In the genomic region with DNA sequence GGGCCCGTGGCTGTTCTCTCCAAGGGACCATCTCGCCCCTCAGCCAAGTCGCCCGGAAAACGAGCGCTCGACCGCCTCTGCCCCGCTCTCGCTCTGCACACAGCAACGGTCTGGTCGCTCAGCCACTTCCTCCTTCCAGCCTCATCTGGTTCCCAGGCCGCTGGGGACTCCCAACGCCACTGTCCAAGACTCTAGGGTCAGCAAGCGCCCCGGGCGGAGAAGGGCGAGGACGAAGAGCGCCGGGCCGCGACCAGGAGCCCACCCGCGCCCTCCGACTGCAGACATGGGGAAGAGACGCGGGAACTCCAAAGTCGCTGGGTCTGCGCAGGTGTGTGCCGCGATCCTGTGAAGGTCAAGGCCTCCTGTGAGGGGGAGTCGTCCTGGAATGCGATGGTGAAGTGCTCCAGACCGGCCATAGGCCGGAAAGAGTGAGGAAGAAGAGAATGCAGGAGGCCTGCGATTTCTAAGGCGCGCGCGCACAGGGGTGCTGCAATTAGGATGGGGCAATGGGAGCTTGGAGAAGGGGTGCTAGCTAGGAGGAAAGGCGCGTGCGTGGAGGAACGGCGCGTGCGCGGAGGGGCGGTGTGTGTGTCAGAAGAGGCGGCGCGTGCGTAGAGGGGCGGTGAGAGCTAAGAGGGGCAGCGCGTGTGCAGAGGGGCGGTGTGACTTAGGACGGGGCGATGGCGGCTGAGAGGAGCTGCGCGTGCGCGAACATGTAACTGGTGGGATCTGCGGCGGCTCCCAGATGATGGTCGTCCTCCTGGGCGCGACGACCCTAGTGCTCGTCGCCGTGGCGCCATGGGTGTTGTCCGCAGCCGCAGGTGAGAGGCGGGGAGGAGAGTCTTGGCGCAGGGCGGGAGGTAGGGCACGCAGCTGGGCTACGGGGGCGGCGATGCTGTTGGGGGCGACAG, we compare ENCODE assay signal across 8 cellular contexts. TPM values are rescaled to one million over a fixed set of nuclear protein-coding genes. Genes with fewer than 3 reads are reported as not detected.
A peak's percentile ranks its signal among the peaks of the same experiment; 100 is the strongest.
DNase-seq lines count a peak whose midpoint lies in the region; ATAC-seq and TF ChIP-seq lines count a peak whose summit lies in the region.

A gene (plus strand): TSS at position 660 of the 911 bp plus-strand sequence. CDS start 86 bp downstream, at position 746.

- TF ChIP-seq POLR2A in spleen (IDR thresholded peaks at IDR 0.05), result peak; percentile 17 to 81 (median 67)

- H3K4me3 Mint-ChIP-seq in immature natural killer cell, result no peak within 1 kb of the TSS

- peak within 1 kb of the TSS; percentile 94 for H3K4me3 ChIP-seq in WI38 (ENCODE audit: low read depth, low read length)
- peak within 1 kb of the TSS; percentile 99 for H3K4me3 ChIP-seq in cardiac fibroblast (replicated peaks in 1 of 2; ENCODE audit: low read depth in 2 of 2, low read length in 2 of 2)
- peak within 1 kb of the TSS; percentile 79 to 98 (median 92) for H3K4me3 ChIP-seq in spleen

- no peak within 1 kb of the TSS for H3K27ac Mint-ChIP-seq in immature natural killer cell

- no peaks in the 10 kb centered on the region for H3K36me3 Mint-ChIP-seq in immature natural killer cell

- H3K36me3 ChIP-seq in spleen, result no peaks in the 10 kb centered on the region

- intact Hi-C loops in spleen (cut with DNase I; ENCODE audit: low total_unique reads), result no loop called here

- 0 to 1% (median 0%) methylated on average over 64 to 85 of the region's 85 CpGs for WGBS in spleen, 5 donors

- H3K27ac ChIP-seq in spleen, result peak within 1 kb of the TSS; percentile 94 to 100 (median 99)

- H3K27me3 ChIP-seq in spleen (replicated peaks in 1 of 7), result no peaks in the 10 kb centered on the region

- peaks cover 27 to 52% (median 43%) of the 10 kb centered on the region in 6 donors for H3K4me1 ChIP-seq in spleen

- DNase-seq in AG08395 (ENCODE audit: low spot score) (peak; percentile 99), NCI-H2227 (lab: John Stamatoyannopoulos, UW; ENCODE audit: unreplicated experiment) (peak; percentile 98), cardiac fibroblast (ENCODE audit: low read depth in 2 of 2) (peak; percentile 99), immature natural killer cell (peak; percentile 96 to 99 (median 97)), spleen (peak; percentile 100)

- peaks cover 8 to 23% of the 10 kb centered on the region in 2 donors for H3K4me1 Mint-ChIP-seq in immature natural killer cell

- H3K9me3 Mint-ChIP-seq in immature natural killer cell, result no peaks in the 10 kb centered on the region

- no peaks in the 10 kb centered on the region for H3K9me3 ChIP-seq in spleen

- ATAC-seq in GM18909 (IDR thresholded peaks at IDR 0.05; ENCODE audit: poor library complexity, unreplicated experiment) (peak; percentile 87), HG03159 (IDR thresholded peaks at IDR 0.05; ENCODE audit: unreplicated experiment) (peak; percentile 77)

- peaks cover 0 to 5% (median 4%) of the 10 kb centered on the region in 3 donors for H3K27me3 Mint-ChIP-seq in immature natural killer cell (ENCODE audit: low read depth in 3 of 3)

- no peak for TF ChIP-seq CTCF in WI38 (IDR thresholded peaks at IDR 0.05; ENCODE audit: low read depth, low read length)
- TF ChIP-seq CTCF in cardiac fibroblast (IDR thresholded peaks at IDR 0.05; ENCODE audit: low read depth, low read length), result no peak
- peak in 1 of 11 experiments; percentile 19 for TF ChIP-seq CTCF in spleen (IDR thresholded peaks at IDR 0.05 in 8 of 11, conservative IDR thresholded peaks at IDR 0.05 in 3 of 11)

RNA-seq across cellular contexts. Expression of the gene that starts here (rescaled TPM):
- 10 to 100 TPM; 34.1 to 57.1 (median 40.6) TPM for polyA plus RNA-seq in immature natural killer cell
- total RNA-seq in spleen, result 10 to 100 TPM; 53.2 to 86.1 (median 75.6) TPM
- 10 to 100 TPM in 2 of 3 donors, 1 to 10 TPM in 1; 9.2 to 12.8 (median 10.1) TPM for polyA plus RNA-seq in spleen

Comparison
In these comparisons a context has a peak if more than half of its experiments do, and no peak if none do; other contexts are left out.
1. Peak in every context shown above with its lines: DNase-seq, ATAC-seq, H3K4me3 ChIP-seq and H3K27ac ChIP-seq.